ENCODE assay signal across 11 cellular contexts in genomic region chr4:173243917-173244658, GRCh38.
DNase-seq lines count a peak whose midpoint lies in the region; ATAC-seq and TF ChIP-seq lines count a peak whose summit lies in the region.
"Had no signal": no experiment of that assay in that cellular context is flagged by ENCODE, and none has a peak within 500 bp of the region (broad histone marks: within the 10 kb centered on the region; RNA-seq: fewer than 3 reads in every experiment).

No MANE protein-coding gene starts in this region.

- H3K4me3 Mint-ChIP-seq in MCF 10A (ENCODE audit: unreplicated experiment), result no peak overlapping the region
- no peak overlapping the region for H3K4me3 Mint-ChIP-seq in stimulated activated naive B cell treated with anti-CD40 and anti-IgM and Interleukin-4, amounts not matched to agents 10 μg/mL and 1 μg/mL and 100 μg/mL, for 72 hours
- no peak overlapping the region for H3K4me3 Mint-ChIP-seq in effector memory CD8-positive, alpha-beta T cell

- H3K9me3 Mint-ChIP-seq in MCF 10A (ENCODE audit: unreplicated experiment), result no peaks in the 10 kb centered on the region
- H3K9me3 Mint-ChIP-seq in stimulated activated naive B cell treated with anti-CD40 and anti-IgM and Interleukin-4, amounts not matched to agents 10 μg/mL and 1 μg/mL and 100 μg/mL, for 72 hours, result no peaks in the 10 kb centered on the region
- H3K9me3 Mint-ChIP-seq in effector memory CD8-positive, alpha-beta T cell, result no peaks in the 10 kb centered on the region

- in situ Hi-C loops in mammary epithelial cell (cut with MboI; ENCODE audit: low sequenced_read_pairs in 2 of 2), result no loop called here

- 97% methylated on average over 3 of the region's 3 CpGs for WGBS in mammary epithelial cell (ENCODE audit: low coverage, missing lambda C conversion rate)

- H3K9ac ChIP-seq in mammary epithelial cell (ENCODE audit: insufficient read depth, low read length), result no peak overlapping the region

- H3K4me1 ChIP-seq in mammary epithelial cell (ENCODE audit: insufficient read depth, low read length), result peaks cover 21% of the 10 kb centered on the region

- TF ChIP-seq CTCF in mammary epithelial cell (conservative IDR thresholded peaks at IDR 0.05 in 1 of 2, IDR thresholded peaks at IDR 0.05 in 1 of 2; ENCODE audit: extremely low read depth in 1 of 2, insufficient read depth in 1 of 2, low read depth in 1 of 2, low read length in 2 of 2) (no peak), MCF 10A (IDR thresholded peaks at IDR 0.05; ENCODE audit: unreplicated experiment) (no peak)

- peaks cover 18% of the 10 kb centered on the region for H3K4me1 Mint-ChIP-seq in MCF 10A (ENCODE audit: insufficient read depth, unreplicated experiment)
- peaks cover 38 to 57% of the 10 kb centered on the region in 2 donors for H3K4me1 Mint-ChIP-seq in stimulated activated naive B cell treated with anti-CD40 and anti-IgM and Interleukin-4, amounts not matched to agents 10 μg/mL and 1 μg/mL and 100 μg/mL, for 72 hours
- peaks cover 12 to 29% of the 10 kb centered on the region in 2 donors for H3K4me1 Mint-ChIP-seq in effector memory CD8-positive, alpha-beta T cell (ENCODE audit: low read depth in 2 of 2)

- no TSS peak for BruUV-seq in mammary epithelial cell (replicated peaks; lab: Mats Ljungman, UMichigan)
- BruUV-seq in MCF 10A (replicated peaks; lab: Mats Ljungman, UMichigan), result no TSS peak

- H3K36me3 ChIP-seq in mammary epithelial cell (ENCODE audit: insufficient read depth, low read length), result no peaks in the 10 kb centered on the region

- no peak overlapping the region for H2AFZ ChIP-seq in mammary epithelial cell (ENCODE audit: low read depth, low read length)

- ATAC-seq in HG02970 (IDR thresholded peaks at IDR 0.05; ENCODE audit: low FRiP score, unreplicated experiment), result peak; percentile 54
- ATAC-seq in stimulated activated naive B cell treated with anti-CD40 and anti-IgM and Interleukin-4, amounts not matched to agents 10 μg/mL and 1 μg/mL and 100 μg/mL, for 72 hours (replicated peaks), result peak; percentile 61 to 64
- no peak for ATAC-seq in effector memory CD8-positive, alpha-beta T cell (replicated peaks)

- H3K27ac Mint-ChIP-seq in MCF 10A (ENCODE audit: low read depth, unreplicated experiment), result no peak overlapping the region
- H3K27ac Mint-ChIP-seq in stimulated activated naive B cell treated with anti-CD40 and anti-IgM and Interleukin-4, amounts not matched to agents 10 μg/mL and 1 μg/mL and 100 μg/mL, for 72 hours, result peak overlapping the region; percentile 37
- no peak overlapping the region for H3K27ac Mint-ChIP-seq in effector memory CD8-positive, alpha-beta T cell

- CTCF ChIA-PET in mammary epithelial cell (lab: Charles Lee; ENCODE audit: low non-redundant PET) (no interaction called here), MCF 10A (lab: Yijun Ruan, JAX) (interaction anchor here (2.2 kb wide), 1 partner anchor 230 kb away, joined by 9 read pairs; no protein-coding TSS in a partner anchor)

- peaks cover 8% of the 10 kb centered on the region for H3K79me2 ChIP-seq in mammary epithelial cell (ENCODE audit: insufficient read depth, low read length)

- H3K27me3 Mint-ChIP-seq in MCF 10A (ENCODE audit: insufficient read depth, unreplicated experiment), result no peaks in the 10 kb centered on the region
- no peaks in the 10 kb centered on the region for H3K27me3 Mint-ChIP-seq in stimulated activated naive B cell treated with anti-CD40 and anti-IgM and Interleukin-4, amounts not matched to agents 10 μg/mL and 1 μg/mL and 100 μg/mL, for 72 hours
- H3K27me3 Mint-ChIP-seq in effector memory CD8-positive, alpha-beta T cell, result no peaks in the 10 kb centered on the region

- H3K27me3 ChIP-seq in mammary epithelial cell (ENCODE audit: insufficient read depth, low read length), result no peaks in the 10 kb centered on the region
- H3K27me3 ChIP-seq: neutrophil had no signal

- dilution Hi-C loops in mammary epithelial cell (cut with HindIII; ENCODE audit: low sequenced_read_pairs), result loop anchor here (10.0 kb wide), 1 partner anchor 69 kb away; no protein-coding TSS in a partner anchor

- intact Hi-C loops in mammary epithelial cell (cut with micrococcal nuclease), result no loop called here
- intact Hi-C loops in MCF 10A (cut with micrococcal nuclease), result no loop called here

- peak overlapping the region; percentile 15 for H3K4me2 ChIP-seq in mammary epithelial cell (ENCODE audit: insufficient read depth, low read depth, low read length)

- no peaks in the 10 kb centered on the region for H3K36me3 Mint-ChIP-seq in MCF 10A (ENCODE audit: insufficient read depth, unreplicated experiment)
- H3K36me3 Mint-ChIP-seq in stimulated activated naive B cell treated with anti-CD40 and anti-IgM and Interleukin-4, amounts not matched to agents 10 μg/mL and 1 μg/mL and 100 μg/mL, for 72 hours, result peaks cover 4 to 6% of the 10 kb centered on the region in 2 donors
- no peaks in the 10 kb centered on the region for H3K36me3 Mint-ChIP-seq in effector memory CD8-positive, alpha-beta T cell (ENCODE audit: insufficient read depth)

- H4K20me1 ChIP-seq in mammary epithelial cell (ENCODE audit: insufficient read depth, low read length), result no peaks in the 10 kb centered on the region

- POLR2A ChIA-PET in MCF 10A (lab: Yijun Ruan, JAX), result interaction anchor here (1.1 to 2.6 kb wide), 4 partner anchors 9 to 76 kb away, joined by 4 to 25 read pairs (median 11); partner anchors contain the start of gene GALNT7

- no peak overlapping the region for H3K4me3 ChIP-seq in mammary epithelial cell (replicated peaks in 1 of 3; ENCODE audit: insufficient read depth in 1 of 3, low read depth in 2 of 3, low read length in 3 of 3)

- H3K9me3 ChIP-seq in mammary epithelial cell (replicated peaks; ENCODE audit: insufficient read depth, low read length), result no peaks in the 10 kb centered on the region
- H3K9me3 ChIP-seq: neutrophil had no signal

- no peak overlapping the region for H3K27ac ChIP-seq in mammary epithelial cell (ENCODE audit: insufficient read depth, low read depth, low read length)
- H3K27ac ChIP-seq: neutrophil had no signal

- DNase-seq in mammary epithelial cell (no peak), MCF 10A (ENCODE audit: unreplicated experiment) (no peak), NCI-H2029 treated with DMSO at 0.1 percent for 48 hours (lab: John Stamatoyannopoulos, UW) (peak; percentile 50), superior temporal gyrus (ENCODE audit: extremely low spot score) (no peak)
- no peak for DNase-seq in stimulated activated naive B cell treated with anti-CD40 and anti-IgM and Interleukin-4, amounts not matched to agents 10 μg/mL and 1 μg/mL and 100 μg/mL, for 72 hours
- no peak for DNase-seq in effector memory CD8-positive, alpha-beta T cell
- DNase-seq in central memory CD4-positive, alpha-beta T cell, result no peak
- DNase-seq: amygdala, GOT3 had no signal
